Comparison of ENCODE assay signal across 8 cellular contexts in genomic region chr11:1574256-1575242, GRCh38. TPM values are rescaled to one million over a fixed set of nuclear protein-coding genes. Genes with fewer than 3 reads are reported as not detected.
DNase-seq lines count a peak whose midpoint lies in the region; ATAC-seq and TF ChIP-seq lines count a peak whose summit lies in the region.

No MANE protein-coding gene starts in this region.

- DNase-seq in DMS153 (lab: John Stamatoyannopoulos, UW): peak; percentile 82
- DNase-seq in RKO (ENCODE audit: low spot score): peak; percentile 57
- DNase-seq in activated naive CD4-positive, alpha-beta T cell treated with anti-CD3 and anti-CD28 coated beads, Interleukin-2, amount 50 U/mL, for 72 hours (ENCODE audit: low spot score in 2 of 2): peak; percentile 72 to 75
- peak; percentile 81 for DNase-seq in glutamatergic neuron
- peak; percentile 88 for DNase-seq in osteocyte (ENCODE audit: extremely low spot score, unreplicated experiment)
- no peak for DNase-seq in NK-92 (lab: John Stamatoyannopoulos, UW; ENCODE audit: unreplicated experiment)
- DNase-seq in HPDE6-E6E7 (ENCODE audit: extremely low spot score): no peak

- peak; percentile 77 for TF ChIP-seq CTCF in glutamatergic neuron (IDR thresholded peaks at IDR 0.05; ENCODE audit: partially characterized antibody, unreplicated experiment)
- peak; percentile 91 for TF ChIP-seq CTCF in osteocyte (IDR thresholded peaks at IDR 0.05)

- H3K4me3 Mint-ChIP-seq in glutamatergic neuron (ENCODE audit: unreplicated experiment) (peak overlapping the region; percentile 90), osteocyte (ENCODE audit: unreplicated experiment) (peak overlapping the region; percentile 35)

- H3K9me3 Mint-ChIP-seq in activated naive CD4-positive, alpha-beta T cell treated with anti-CD3 and anti-CD28 coated beads, Interleukin-2, amount 50 U/mL, for 72 hours: no peaks in the 10 kb centered on the region
- peaks cover 18% of the 10 kb centered on the region for H3K9me3 Mint-ChIP-seq in glutamatergic neuron (ENCODE audit: unreplicated experiment)
- H3K9me3 Mint-ChIP-seq in osteocyte (ENCODE audit: unreplicated experiment): peaks cover 13% of the 10 kb centered on the region

- no peak overlapping the region for H3K27ac Mint-ChIP-seq in activated naive CD4-positive, alpha-beta T cell treated with anti-CD3 and anti-CD28 coated beads, Interleukin-2, amount 50 U/mL, for 72 hours
- H3K27ac Mint-ChIP-seq in glutamatergic neuron (ENCODE audit: unreplicated experiment) (peak overlapping the region; percentile 70), osteocyte (ENCODE audit: unreplicated experiment) (no peak overlapping the region)

- H3K27me3 Mint-ChIP-seq in glutamatergic neuron (ENCODE audit: unreplicated experiment) (peaks cover 21% of the 10 kb centered on the region), osteocyte (ENCODE audit: unreplicated experiment) (peaks cover 3% of the 10 kb centered on the region)

- H3K36me3 Mint-ChIP-seq in activated naive CD4-positive, alpha-beta T cell treated with anti-CD3 and anti-CD28 coated beads, Interleukin-2, amount 50 U/mL, for 72 hours: peaks cover 0 to 5% of the 10 kb centered on the region in 2 donors
- peaks cover 16% of the 10 kb centered on the region for H3K36me3 Mint-ChIP-seq in glutamatergic neuron (ENCODE audit: unreplicated experiment)
- H3K36me3 Mint-ChIP-seq in osteocyte (ENCODE audit: unreplicated experiment): peaks cover 3% of the 10 kb centered on the region

- ATAC-seq in HG02798 (IDR thresholded peaks at IDR 0.05; ENCODE audit: poor library complexity, unreplicated experiment): peak; percentile 39
- peak; percentile 51 to 56 for ATAC-seq in activated naive CD4-positive, alpha-beta T cell treated with anti-CD3 and anti-CD28 coated beads, Interleukin-2, amount 50 U/mL, for 72 hours

- H3K4me1 Mint-ChIP-seq in glutamatergic neuron (ENCODE audit: low read depth, unreplicated experiment) (peaks cover 7% of the 10 kb centered on the region), osteocyte (ENCODE audit: unreplicated experiment) (peaks cover 17% of the 10 kb centered on the region)

RNA-seq across cellular contexts. Expression of gene DUSP8, which starts 2.5 kb away (rescaled TPM):
- 1 to 10 TPM; 1.1 TPM for total RNA-seq in activated naive CD4-positive, alpha-beta T cell treated with anti-CD3 and anti-CD28 coated beads, Interleukin-2, amount 50 U/mL, for 72 hours
- total RNA-seq in glutamatergic neuron (ENCODE audit: unreplicated experiment): 123 TPM
- total RNA-seq in osteocyte: 5.4 and 7.7 TPM in 2 replicates

RNA-seq across cellular contexts. Expression of gene KRTAP5-1, which starts 10.5 kb away (rescaled TPM):
- total RNA-seq in activated naive CD4-positive, alpha-beta T cell treated with anti-CD3 and anti-CD28 coated beads, Interleukin-2, amount 50 U/mL, for 72 hours: not detected
- total RNA-seq in glutamatergic neuron (ENCODE audit: unreplicated experiment) (not detected), osteocyte (not detected in 2 replicates)

RNA-seq across cellular contexts. Expression of gene KRTAP5-2, which starts 23.5 kb away (rescaled TPM):
- not detected for total RNA-seq in activated naive CD4-positive, alpha-beta T cell treated with anti-CD3 and anti-CD28 coated beads, Interleukin-2, amount 50 U/mL, for 72 hours
- total RNA-seq in glutamatergic neuron (ENCODE audit: unreplicated experiment): not detected
- not detected in 2 replicates for total RNA-seq in osteocyte

RNA-seq across cellular contexts. Expression of gene KRTAP5-3, which starts 33.7 kb away (rescaled TPM):
- total RNA-seq in activated naive CD4-positive, alpha-beta T cell treated with anti-CD3 and anti-CD28 coated beads, Interleukin-2, amount 50 U/mL, for 72 hours: not detected
- total RNA-seq in glutamatergic neuron (ENCODE audit: unreplicated experiment): not detected
- not detected in 2 replicates for total RNA-seq in osteocyte

RNA-seq across cellular contexts. Expression of gene KRTAP5-4, which starts 47.4 kb away (rescaled TPM):
- total RNA-seq in activated naive CD4-positive, alpha-beta T cell treated with anti-CD3 and anti-CD28 coated beads, Interleukin-2, amount 50 U/mL, for 72 hours: not detected
- total RNA-seq in glutamatergic neuron (ENCODE audit: unreplicated experiment) (not detected), osteocyte (not detected in 2 replicates)

Comparison
In these comparisons a context has a peak if more than half of its experiments do, and no peak if none do; other contexts are left out.
1. DNase-seq: peak in DMS153 (single experiment), RKO (single experiment), activated naive CD4-positive, alpha-beta T cell treated with anti-CD3 and anti-CD28 coated beads, Interleukin-2, amount 50 U/mL, for 72 hours (2 of 2), glutamatergic neuron (single experiment) and osteocyte (single experiment); none in NK-92 (single experiment) and HPDE6-E6E7 (single experiment).
2. RNA of gene DUSP8, which starts 2.5 kb away (total RNA-seq): 123 TPM in glutamatergic neuron (single experiment); 5.4 to 7.7 TPM in osteocyte and 1.1 TPM in activated naive CD4-positive, alpha-beta T cell treated with anti-CD3 and anti-CD28 coated beads, Interleukin-2, amount 50 U/mL, for 72 hours; every median in the first group is over 10 times any median in the second.